ENCODE assay signal across 9 cellular contexts in the genomic region with DNA sequence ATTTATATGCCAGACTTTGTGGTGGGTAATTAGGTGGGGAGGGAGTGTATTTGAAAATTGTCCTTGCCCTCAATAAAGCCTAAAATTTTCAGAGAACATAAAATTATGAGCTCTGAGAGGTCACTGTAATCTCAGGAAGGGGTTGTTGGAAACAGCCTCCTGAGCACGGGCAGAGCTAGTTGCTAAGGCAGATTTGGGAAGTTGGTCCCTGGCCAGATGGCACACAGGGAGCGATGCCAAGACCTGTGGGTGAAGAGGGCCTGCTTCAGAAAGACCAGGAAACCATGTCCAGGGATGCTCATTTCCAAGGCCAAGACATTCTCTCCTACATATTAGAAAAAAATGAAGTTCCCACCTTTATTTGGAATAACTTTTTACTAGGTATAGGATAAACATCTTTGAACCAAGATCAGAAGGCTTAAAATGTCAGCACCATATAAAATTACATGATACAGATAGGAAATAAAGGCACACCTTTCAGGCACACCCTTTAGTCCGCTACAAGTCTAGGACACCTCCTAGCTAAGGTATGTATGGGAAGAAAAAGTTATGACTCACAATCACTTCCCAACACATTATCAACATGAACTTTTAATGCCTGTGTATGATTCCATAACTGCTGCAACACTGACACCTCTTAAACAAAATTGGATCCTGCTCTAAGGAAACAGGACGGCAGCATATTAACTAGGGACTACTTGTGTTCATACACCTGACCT. TPM values are rescaled to one million over a fixed set of nuclear protein-coding genes. Genes with fewer than 3 reads are reported as not detected.
DNase-seq lines count a peak whose midpoint lies in the region; ATAC-seq, FAIRE-seq and TF ChIP-seq lines count a peak whose summit lies in the region.
"Had no signal": no experiment of that assay in that cellular context is flagged by ENCODE, and none has a peak within 500 bp of the region (broad histone marks: within the 10 kb centered on the region; RNA-seq: fewer than 3 reads in every experiment).

No MANE protein-coding gene starts in this region.

- 55 to 58% methylated on average over 4 of the region's 4 CpGs for WGBS in thyroid gland, 2 donors

- no peak overlapping the region for H3K27ac Mint-ChIP-seq in T-cell

- TF ChIP-seq CTCF in kidney (IDR thresholded peaks at IDR 0.05; ENCODE audit: borderline replicate concordance, extremely low read depth, insufficient read depth) = no peak
- TF ChIP-seq CTCF in thyroid gland (IDR thresholded peaks at IDR 0.05) = no peak

- no peaks in the 10 kb centered on the region for H3K27me3 ChIP-seq in thyroid gland

- no peaks in the 10 kb centered on the region for H3K9me3 Mint-ChIP-seq in T-cell

- POLR2A ChIA-PET in T-cell (lab: Charles Lee) = interaction anchor here (0.6 to 0.7 kb wide), 4 partner anchors 22 to 70 kb away, joined by 3 to 6 read pairs (median 4); no protein-coding TSS in a partner anchor

- no peaks in the 10 kb centered on the region for H3K36me3 Mint-ChIP-seq in T-cell

- DNase-seq in NCI-H2081 (lab: John Stamatoyannopoulos, UW) = peak; percentile 56 to 73
- DNase-seq in NCI-H2081 treated with DMSO at 0.1 percent for 48 hours (lab: John Stamatoyannopoulos, UW) = no peak
- no peak for DNase-seq in T-cell
- DNase-seq in kidney = peak; percentile 58
- peak; percentile 88 for DNase-seq in thyroid gland

- H3K9ac ChIP-seq in kidney (ENCODE audit: low read length in 2 of 2) = no peak overlapping the region

- no peak for TF ChIP-seq POLR2A in thyroid gland (IDR thresholded peaks at IDR 0.05)

- FAIRE-seq in kidney (lab: Jason Lieb, UNC) = no peak
- FAIRE-seq: islet of Langerhans had no signal

- no peaks in the 10 kb centered on the region for H3K36me3 ChIP-seq in kidney (ENCODE audit: control insufficient read depth in 1 of 2, insufficient read depth in 2 of 2, low read length in 2 of 2)
- no peaks in the 10 kb centered on the region for H3K36me3 ChIP-seq in thyroid gland

- H3K9me3 ChIP-seq in kidney (ENCODE audit: control insufficient read depth in 1 of 2, low read length in 2 of 2) (no peaks in the 10 kb centered on the region), thyroid gland (no peaks in the 10 kb centered on the region)

- ATAC-seq in T-cell (replicated peaks in 1 of 4) (no peak), HG03139 (IDR thresholded peaks at IDR 0.05; ENCODE audit: unreplicated experiment) (no peak), GM18498 (IDR thresholded peaks at IDR 0.05; ENCODE audit: unreplicated experiment) (no peak), HG02759 (IDR thresholded peaks at IDR 0.05; ENCODE audit: unreplicated experiment) (no peak)

- peaks cover 4 to 11% of the 10 kb centered on the region in 2 donors for H3K4me1 ChIP-seq in kidney (ENCODE audit: control insufficient read depth in 1 of 2, insufficient read depth in 1 of 2, low read depth in 1 of 2, low read length in 2 of 2)
- peaks cover 4 to 21% of the 10 kb centered on the region in 2 donors for H3K4me1 ChIP-seq in thyroid gland

- no peak overlapping the region for H3K4me3 ChIP-seq in kidney (ENCODE audit: low read length in 2 of 2)
- H3K4me3 ChIP-seq in thyroid gland (replicated peaks in 1 of 3) = no peak overlapping the region

- CTCF ChIA-PET in T-cell (lab: Charles Lee) = interaction anchor here in 1 of 2 donors (1.1 to 1.9 kb wide), 4 partner anchors 22 to 1256 kb away, joined by 3 to 7 read pairs (median 4); no protein-coding TSS in a partner anchor

- no peak overlapping the region for H3K27ac ChIP-seq in kidney (ENCODE audit: low read depth in 2 of 2, low read length in 2 of 2)
- peak overlapping the region in 1 of 3 donors; percentile 98 for H3K27ac ChIP-seq in thyroid gland

- peaks cover 18 to 30% (median 27%) of the 10 kb centered on the region in 3 donors for H3K4me1 Mint-ChIP-seq in T-cell

- intact Hi-C loops in kidney (cut with DNase I) (no loop called here), thyroid gland (cut with DNase I) (loop anchor here (10.0 kb wide), 1 partner anchor 155 kb away; no protein-coding TSS in a partner anchor)

- peaks cover 7 to 28% of the 10 kb centered on the region in 2 donors for H3K27me3 Mint-ChIP-seq in T-cell

- H3K4me3 Mint-ChIP-seq in T-cell = peak overlapping the region; percentile 92 to 98 (median 95)

RNA-seq across cellular contexts. Expression of gene PPP3CA, which starts 2.2 kb away (rescaled TPM):
- 10 to 100 TPM; 28.2 to 35.7 (median 33.5) TPM for total RNA-seq in T-cell
- total RNA-seq in kidney = 31.5 TPM
- 6.9 TPM for polyA plus RNA-seq in kidney (ENCODE audit: insufficient read depth, low read depth, low replicate concordance)
- 10 to 100 TPM; 31.6 to 45.8 (median 34.4) TPM for total RNA-seq in thyroid gland

Comparison
In these comparisons a context has a peak if more than half of its experiments do, and no peak if none do; other contexts are left out.
1. DNase-seq: peak in NCI-H2081 (2 of 2), kidney (single experiment) and thyroid gland (2 of 2); none in NCI-H2081 treated with DMSO at 0.1 percent for 48 hours (single experiment) and T-cell (0 of 34).